ENCODE assay signal across 8 cellular contexts in genomic region chr2:37231251-37232130, GRCh38. TPM values are rescaled to one million over a fixed set of nuclear protein-coding genes. Genes with fewer than 3 reads are reported as not detected.
DNase-seq lines count a peak whose midpoint lies in the region; ATAC-seq and TF ChIP-seq lines count a peak whose summit lies in the region.

TSS of gene CEBPZ (minus strand) at chr2:37231596. CDS start at chr2:37231567, 29 bp downstream.
A gene with protein sequence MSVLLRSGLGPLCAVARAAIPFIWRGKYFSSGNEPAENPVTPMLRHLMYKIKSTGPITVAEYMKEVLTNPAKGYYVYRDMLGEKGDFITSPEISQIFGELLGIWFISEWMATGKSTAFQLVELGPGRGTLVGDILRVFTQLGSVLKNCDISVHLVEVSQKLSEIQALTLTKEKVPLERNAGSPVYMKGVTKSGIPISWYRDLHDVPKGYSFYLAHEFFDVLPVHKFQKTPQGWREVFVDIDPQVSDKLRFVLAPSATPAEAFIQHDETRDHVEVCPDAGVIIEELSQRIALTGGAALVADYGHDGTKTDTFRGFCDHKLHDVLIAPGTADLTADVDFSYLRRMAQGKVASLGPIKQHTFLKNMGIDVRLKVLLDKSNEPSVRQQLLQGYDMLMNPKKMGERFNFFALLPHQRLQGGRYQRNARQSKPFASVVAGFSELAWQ (plus strand): TSS chr2:37231658. CDS start chr2:37231706, 48 bp downstream.

- H3K9me3 ChIP-seq in DND-41 (ENCODE audit: insufficient read depth, low read length, severe bottlenecking): no peaks in the 10 kb centered on the region

- peak; percentile 9 for TF ChIP-seq CTCF in DND-41 (IDR thresholded peaks at IDR 0.05; ENCODE audit: borderline replicate concordance, extremely low read depth, low read length, poor library complexity, severe bottlenecking)
- no peak for TF ChIP-seq CTCF in KMS-11 (conservative IDR thresholded peaks at IDR 0.05; ENCODE audit: low read depth, low read length)
- TF ChIP-seq CTCF in fibroblast of pulmonary artery (IDR thresholded peaks at IDR 0.05; ENCODE audit: low read length, missing control alignments): no peak
- TF ChIP-seq CTCF in natural killer cell (IDR thresholded peaks at IDR 0.05): no peak

- H3K4me3 Mint-ChIP-seq in activated T-helper 1 cell treated with anti-CD3 and anti-CD28 coated beads, Interleukin-12 subunit alpha, Interleukin-12 subunit beta, Interleukin-2, Interleukin-4 antibody, amounts not matched to agents 30 ng/mL and 10 ng/mL and 1 ng/mL, durations not matched to agents 14 hours and 24 hours and 36 hours: no peak within 1 kb of the TSS
- no peak within 1 kb of the TSS for H3K4me3 Mint-ChIP-seq in natural killer cell

- H2AFZ ChIP-seq in DND-41 (ENCODE audit: low read depth, low read length) (peak within 1 kb of the TSS; percentile 98), KMS-11 (ENCODE audit: low read depth) (peak within 1 kb of the TSS; percentile 91)

- peak within 1 kb of the TSS; percentile 96 for H3K4me2 ChIP-seq in DND-41 (ENCODE audit: insufficient read depth, low read length)
- H3K4me2 ChIP-seq in KMS-11: peak within 1 kb of the TSS; percentile 82

- no peaks in the 10 kb centered on the region for H3K27me3 Mint-ChIP-seq in activated T-helper 1 cell treated with anti-CD3 and anti-CD28 coated beads, Interleukin-12 subunit alpha, Interleukin-12 subunit beta, Interleukin-2, Interleukin-4 antibody, amounts not matched to agents 30 ng/mL and 10 ng/mL and 1 ng/mL, durations not matched to agents 14 hours and 24 hours and 36 hours (ENCODE audit: insufficient read depth)
- no peaks in the 10 kb centered on the region for H3K27me3 Mint-ChIP-seq in natural killer cell (ENCODE audit: low read depth in 2 of 2)

- H3K36me3 ChIP-seq in DND-41 (ENCODE audit: insufficient read depth, low read length) (peaks cover 33% of the 10 kb centered on the region), KMS-11 (ENCODE audit: insufficient read depth) (peaks cover 18% of the 10 kb centered on the region; the same call in 1 of the 2 replicates)

- H3K9ac ChIP-seq in DND-41 (ENCODE audit: low read depth, low read length) (peak within 1 kb of the TSS; percentile 88), KMS-11 (peak within 1 kb of the TSS; percentile 69)

- DNase-seq in DND-41: peak; percentile 88
- peak; percentile 97 for DNase-seq in RKO (ENCODE audit: low spot score)
- DNase-seq in activated T-helper 1 cell treated with anti-CD3 and anti-CD28 coated beads, Interleukin-12 subunit alpha, Interleukin-12 subunit beta, Interleukin-2, Interleukin-4 antibody, amounts not matched to agents 30 ng/mL and 10 ng/mL and 1 ng/mL, durations not matched to agents 14 hours and 24 hours and 36 hours (ENCODE audit: low spot score): peak; percentile 86
- DNase-seq in fibroblast of pulmonary artery (ENCODE audit: low read depth): peak; percentile 94
- DNase-seq in natural killer cell: peak; percentile 77
- peak; percentile 92 for DNase-seq in stimulated activated naive CD4-positive, alpha-beta T cell treated with Interleukin-2 at 50 U/mL for 16 hours (lab: John Stamatoyannopoulos, UW)

- ATAC-seq in DND-41 (ENCODE audit: insufficient read depth, low read depth) (peak; percentile 96), GM21786 (IDR thresholded peaks at IDR 0.05; ENCODE audit: unreplicated experiment) (peak; percentile 96), natural killer cell (peak; percentile 85 to 94 (median 89))

- H4K20me1 ChIP-seq in DND-41 (ENCODE audit: insufficient read depth, low read length): peaks cover 13% of the 10 kb centered on the region; the same call in 1 of the 2 replicates
- H4K20me1 ChIP-seq in KMS-11 (ENCODE audit: insufficient read depth): no peaks in the 10 kb centered on the region

- no peak within 1 kb of the TSS for H3K27ac Mint-ChIP-seq in activated T-helper 1 cell treated with anti-CD3 and anti-CD28 coated beads, Interleukin-12 subunit alpha, Interleukin-12 subunit beta, Interleukin-2, Interleukin-4 antibody, amounts not matched to agents 30 ng/mL and 10 ng/mL and 1 ng/mL, durations not matched to agents 14 hours and 24 hours and 36 hours
- H3K27ac Mint-ChIP-seq in natural killer cell: no peak within 1 kb of the TSS

- no peaks in the 10 kb centered on the region for H3K27me3 ChIP-seq in DND-41 (ENCODE audit: insufficient read depth, low read length, poor library complexity)
- H3K27me3 ChIP-seq in KMS-11 (ENCODE audit: insufficient read depth, low read depth): no peaks in the 10 kb centered on the region

- H3K4me3 ChIP-seq in DND-41 (ENCODE audit: low read depth in 1 of 2, low read length in 2 of 2) (peak within 1 kb of the TSS; percentile 77 to 93), KMS-11 (IDR thresholded peaks at IDR 0.05; ENCODE audit: insufficient read depth, low read depth, low read length) (peak within 1 kb of the TSS; percentile 98), fibroblast of pulmonary artery (replicated peaks; ENCODE audit: low read depth, low read length) (peak within 1 kb of the TSS; percentile 94)

- no peaks in the 10 kb centered on the region for H3K9me3 Mint-ChIP-seq in activated T-helper 1 cell treated with anti-CD3 and anti-CD28 coated beads, Interleukin-12 subunit alpha, Interleukin-12 subunit beta, Interleukin-2, Interleukin-4 antibody, amounts not matched to agents 30 ng/mL and 10 ng/mL and 1 ng/mL, durations not matched to agents 14 hours and 24 hours and 36 hours
- H3K9me3 Mint-ChIP-seq in natural killer cell: peaks cover 0 to 2% of the 10 kb centered on the region in 2 donors

- intact Hi-C loops in activated T-helper 1 cell treated with anti-CD3 and anti-CD28 coated beads, Interleukin-12 subunit alpha, Interleukin-12 subunit beta, Interleukin-2, Interleukin-4 antibody, amounts not matched to agents 30 ng/mL and 10 ng/mL and 1 ng/mL, durations not matched to agents 14 hours and 24 hours and 36 hours (cut with micrococcal nuclease): loop anchor here (1.0 to 10.0 kb wide), 17 partner anchors 13 to 1520 kb away; partner anchors contain the start of genes ATL2, CEBPZOS, GPATCH11 and HEATR5B
- intact Hi-C loops in natural killer cell (cut with micrococcal nuclease): loop anchor here (1.0 to 10.0 kb wide), 3 partner anchors 30 to 147 kb away; partner anchors contain the start of genes GPATCH11, HEATR5B and PRKD3

- peaks cover 90% of the 10 kb centered on the region for H3K79me2 ChIP-seq in DND-41 (ENCODE audit: insufficient read depth, low read length)
- H3K79me2 ChIP-seq in KMS-11 (ENCODE audit: insufficient read depth, low read depth): peaks cover 84% of the 10 kb centered on the region

- H3K4me1 Mint-ChIP-seq in activated T-helper 1 cell treated with anti-CD3 and anti-CD28 coated beads, Interleukin-12 subunit alpha, Interleukin-12 subunit beta, Interleukin-2, Interleukin-4 antibody, amounts not matched to agents 30 ng/mL and 10 ng/mL and 1 ng/mL, durations not matched to agents 14 hours and 24 hours and 36 hours (ENCODE audit: low read depth): peaks cover 26% of the 10 kb centered on the region
- H3K4me1 Mint-ChIP-seq in natural killer cell: peaks cover 11 to 16% of the 10 kb centered on the region in 2 donors

- H3K4me1 ChIP-seq in DND-41 (ENCODE audit: insufficient read depth, low read length) (peaks cover 53% of the 10 kb centered on the region), KMS-11 (ENCODE audit: low read depth, poor library complexity, severe bottlenecking) (peaks cover 29% of the 10 kb centered on the region)

- H3K36me3 Mint-ChIP-seq in activated T-helper 1 cell treated with anti-CD3 and anti-CD28 coated beads, Interleukin-12 subunit alpha, Interleukin-12 subunit beta, Interleukin-2, Interleukin-4 antibody, amounts not matched to agents 30 ng/mL and 10 ng/mL and 1 ng/mL, durations not matched to agents 14 hours and 24 hours and 36 hours (ENCODE audit: low read depth): peaks cover 29% of the 10 kb centered on the region
- peaks cover 13% of the 10 kb centered on the region for H3K36me3 Mint-ChIP-seq in natural killer cell

- H3K27ac ChIP-seq in DND-41 (ENCODE audit: low read length): peak within 1 kb of the TSS; percentile 83
- peak within 1 kb of the TSS; percentile 61 for H3K27ac ChIP-seq in KMS-11

RNA-seq across cellular contexts. Expression of gene CEBPZ, which starts in this region (rescaled TPM):
- total RNA-seq in activated T-helper 1 cell treated with anti-CD3 and anti-CD28 coated beads, Interleukin-12 subunit alpha, Interleukin-12 subunit beta, Interleukin-2, Interleukin-4 antibody, amounts not matched to agents 30 ng/mL and 10 ng/mL and 1 ng/mL, durations not matched to agents 14 hours and 24 hours and 36 hours: 75.4 and 79.2 TPM in 2 replicates
- 10 to 100 TPM; 51.0 to 58.1 (median 54.5) TPM for total RNA-seq in natural killer cell

RNA-seq across cellular contexts. Expression of the second gene that starts in this region (rescaled TPM):
- total RNA-seq in activated T-helper 1 cell treated with anti-CD3 and anti-CD28 coated beads, Interleukin-12 subunit alpha, Interleukin-12 subunit beta, Interleukin-2, Interleukin-4 antibody, amounts not matched to agents 30 ng/mL and 10 ng/mL and 1 ng/mL, durations not matched to agents 14 hours and 24 hours and 36 hours: 23.0 and 27.1 TPM in 2 replicates
- total RNA-seq in natural killer cell: 10 to 100 TPM; 13.4 to 24.1 (median 19.7) TPM

Comparison
In these comparisons a context has a peak if more than half of its experiments do, and no peak if none do; other contexts are left out.
1. Peak in every context shown above with its lines: DNase-seq, ATAC-seq, H3K4me3 ChIP-seq and H3K27ac ChIP-seq.